Comparison of ENCODE assay signal across 11 cellular contexts in the genomic region with DNA sequence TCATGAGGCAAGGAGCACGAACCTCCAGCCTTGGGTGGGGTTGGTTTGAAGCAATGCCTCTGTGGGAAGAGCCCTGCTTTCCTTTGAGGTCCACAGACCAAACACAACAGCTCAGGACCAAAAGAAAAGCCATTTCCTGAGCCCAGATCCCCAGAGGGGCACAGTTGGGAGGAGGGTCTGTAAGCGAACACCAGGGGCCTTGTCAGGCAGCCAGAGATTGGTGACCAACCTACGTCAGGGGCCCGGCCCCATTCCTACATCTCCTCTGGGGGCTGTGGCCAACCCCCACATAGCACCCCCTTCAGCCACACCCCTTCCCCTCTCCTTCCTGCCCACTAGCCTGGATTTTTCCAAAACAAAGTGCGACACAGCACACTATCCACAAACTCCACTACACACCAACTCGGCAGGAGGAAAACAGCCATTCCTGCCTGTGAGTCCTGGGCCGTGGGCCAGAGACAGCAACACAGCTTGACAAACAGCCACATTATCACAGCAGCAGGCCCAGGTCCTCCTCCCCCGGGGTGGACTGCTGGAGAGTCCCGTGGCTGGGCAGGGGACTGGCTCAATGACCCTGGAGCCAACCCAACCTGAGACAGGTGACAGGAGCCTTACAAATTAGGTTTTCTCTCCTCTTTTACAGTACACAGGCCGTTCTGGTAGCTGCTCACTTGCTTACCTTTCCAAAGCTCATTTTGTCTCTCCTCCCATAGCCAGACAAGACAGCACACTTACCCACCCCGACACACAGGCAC.
DNase-seq lines count a peak whose midpoint lies in the region; ATAC-seq, FAIRE-seq and TF ChIP-seq lines count a peak whose summit lies in the region.
"Had no signal": no experiment of that assay in that cellular context is flagged by ENCODE, and none has a peak within 500 bp of the region (broad histone marks: within the 10 kb centered on the region; RNA-seq: fewer than 3 reads in every experiment).

No MANE protein-coding gene starts in this region.

- no peaks in the 10 kb centered on the region for H3K9me2 ChIP-seq in Loucy (replicated peaks; ENCODE audit: low read depth, low read length)

- H3K27me3 Mint-ChIP-seq in activated naive CD4-positive, alpha-beta T cell treated with anti-CD3 and anti-CD28 coated beads, Interleukin-2, amount 10 ng/mL, durations not matched to agents 7 days and 5 days: peaks cover 51% of the 10 kb centered on the region

- H3K4me3 ChIP-seq in Loucy (ENCODE audit: low read length, poor library complexity, severe bottlenecking) (peak overlapping the region; percentile 51), endothelial cell of umbilical vein (replicated peaks in 1 of 3; ENCODE audit: insufficient read depth in 1 of 3, low read depth in 1 of 3, low read length in 3 of 3) (no peak overlapping the region), lung (no peak overlapping the region), stomach smooth muscle (ENCODE audit: low read length in 2 of 2) (peak overlapping the region; percentile 34 to 60)

- DNase-seq in endothelial cell of umbilical vein (ENCODE audit: low read depth, low spot score): peak; percentile 89
- DNase-seq in lung (ENCODE audit: low spot score): peak; percentile 64
- DNase-seq in OCI-M2 (lab: John Stamatoyannopoulos, UW; ENCODE audit: unreplicated experiment): no peak
- no peak for DNase-seq in activated naive CD4-positive, alpha-beta T cell treated with anti-CD3 and anti-CD28 coated beads, Interleukin-2, amount 10 ng/mL, durations not matched to agents 7 days and 5 days
- no peak for DNase-seq in HEK293T (ENCODE audit: extremely low spot score)
- DNase-seq: activated CD8-positive, alpha-beta T cell treated with anti-CD3 and anti-CD28 coated beads for 36 hours had no signal

- H4K20me1 ChIP-seq in Loucy (ENCODE audit: insufficient read depth, low read length, poor library complexity, severe bottlenecking) (no peaks in the 10 kb centered on the region), endothelial cell of umbilical vein (replicated peaks; ENCODE audit: control insufficient read depth, extremely low read depth, insufficient read depth, low read length) (no peaks in the 10 kb centered on the region)

- H3K9me1 ChIP-seq in endothelial cell of umbilical vein (replicated peaks; ENCODE audit: control insufficient read depth, extremely low read depth, insufficient read depth, low read length): no peaks in the 10 kb centered on the region

- CTCF ChIA-PET in endothelial cell of umbilical vein (lab: Charles Lee) (interaction anchor here (1.0 to 3.4 kb wide), 4 partner anchors 17 to 90 kb away, joined by 3 to 15 read pairs (median 8); no protein-coding TSS in a partner anchor), HEK293T (lab: Yijun Ruan, JAX) (interaction anchor here (0.7 kb wide), 1 partner anchor 17 kb away, joined by 4 read pairs; no protein-coding TSS in a partner anchor)
- CTCF ChIA-PET in activated naive CD4-positive, alpha-beta T cell treated with anti-CD3 and anti-CD28 coated beads, Interleukin-2, amount 10 ng/mL, durations not matched to agents 7 days and 5 days (lab: Charles Lee): interaction anchor here (1.1 kb wide), 1 partner anchor 84 kb away, joined by 3 read pairs; no protein-coding TSS in a partner anchor

- no peaks in the 10 kb centered on the region for H3K9me3 Mint-ChIP-seq in activated naive CD4-positive, alpha-beta T cell treated with anti-CD3 and anti-CD28 coated beads, Interleukin-2, amount 10 ng/mL, durations not matched to agents 7 days and 5 days
- H3K9me3 Mint-ChIP-seq: activated CD8-positive, alpha-beta T cell treated with anti-CD3 and anti-CD28 coated beads for 36 hours had no signal

- no peak overlapping the region for H3K4me3 Mint-ChIP-seq in activated naive CD4-positive, alpha-beta T cell treated with anti-CD3 and anti-CD28 coated beads, Interleukin-2, amount 10 ng/mL, durations not matched to agents 7 days and 5 days
- H3K4me3 Mint-ChIP-seq: activated CD8-positive, alpha-beta T cell treated with anti-CD3 and anti-CD28 coated beads for 36 hours had no signal

- H3K36me3 ChIP-seq in Loucy (ENCODE audit: insufficient read depth, low read length): no peaks in the 10 kb centered on the region
- no peaks in the 10 kb centered on the region for H3K36me3 ChIP-seq in endothelial cell of umbilical vein (ENCODE audit: control insufficient read depth in 2 of 2, extremely low read depth in 1 of 2, insufficient read depth in 2 of 2, low read length in 2 of 2)
- H3K36me3 ChIP-seq in lung (ENCODE audit: control insufficient read depth in 2 of 2, insufficient read depth in 2 of 2, low read length in 2 of 2): peaks cover 0 to 9% of the 10 kb centered on the region in 2 donors
- peaks cover 13 to 29% of the 10 kb centered on the region in 2 donors for H3K36me3 ChIP-seq in stomach smooth muscle (ENCODE audit: control insufficient read depth in 2 of 2, insufficient read depth in 2 of 2, low read length in 2 of 2)

- H3K9ac ChIP-seq in Loucy (ENCODE audit: low read depth, low read length, poor library complexity, severe bottlenecking) (peak overlapping the region; percentile 46), endothelial cell of umbilical vein (replicated peaks; ENCODE audit: extremely low read depth, insufficient read depth, low read length) (no peak overlapping the region), stomach smooth muscle (ENCODE audit: low read length in 2 of 2) (peak overlapping the region; percentile 48 to 64)

- intact Hi-C loops in endothelial cell of umbilical vein (cut with micrococcal nuclease): loop anchor here (2.0 kb wide), 1 partner anchor 17 kb away; no protein-coding TSS in a partner anchor

- no peaks in the 10 kb centered on the region for H3F3A ChIP-seq in Loucy (ENCODE audit: low read depth)

- H3K27ac ChIP-seq in endothelial cell of umbilical vein (ENCODE audit: insufficient read depth, low read depth, low read length) (peak overlapping the region; percentile 42), lung (ENCODE audit: low read depth in 1 of 2, low read length in 1 of 2) (peak overlapping the region; percentile 96 to 97), stomach smooth muscle (ENCODE audit: low read length) (peak overlapping the region; percentile 97)

- ATAC-seq in lung (ENCODE audit: insufficient read depth, low FRiP score) (no peak), HG03432 (IDR thresholded peaks at IDR 0.05; ENCODE audit: unreplicated experiment) (no peak)
- ATAC-seq: activated CD8-positive, alpha-beta T cell treated with anti-CD3 and anti-CD28 coated beads for 36 hours had no signal

- H3K4me1 ChIP-seq in Loucy (ENCODE audit: insufficient read depth, low read length, poor library complexity, severe bottlenecking) (peaks cover 42% of the 10 kb centered on the region), endothelial cell of umbilical vein (ENCODE audit: control insufficient read depth, extremely low read depth, insufficient read depth, low read length) (peaks cover 34% of the 10 kb centered on the region), lung (ENCODE audit: control insufficient read depth in 2 of 2, insufficient read depth in 2 of 2, low read length in 2 of 2) (peaks cover 39 to 56% of the 10 kb centered on the region in 2 donors), stomach smooth muscle (ENCODE audit: control insufficient read depth, insufficient read depth, low read length) (peaks cover 99% of the 10 kb centered on the region)

- peaks cover 25% of the 10 kb centered on the region for H3K4me1 Mint-ChIP-seq in activated naive CD4-positive, alpha-beta T cell treated with anti-CD3 and anti-CD28 coated beads, Interleukin-2, amount 10 ng/mL, durations not matched to agents 7 days and 5 days

- H3K36me3 Mint-ChIP-seq in activated naive CD4-positive, alpha-beta T cell treated with anti-CD3 and anti-CD28 coated beads, Interleukin-2, amount 10 ng/mL, durations not matched to agents 7 days and 5 days: no peaks in the 10 kb centered on the region

- POLR2A ChIA-PET in endothelial cell of umbilical vein (lab: Charles Lee) (no interaction called here), HEK293T (lab: Yijun Ruan, JAX) (no interaction called here)

- TF ChIP-seq POLR2A in endothelial cell of umbilical vein (IDR thresholded peaks at IDR 0.05; ENCODE audit: low read depth, low read length): no peak

- no peak overlapping the region for H2AFZ ChIP-seq in Loucy (ENCODE audit: low read length)
- no peak overlapping the region for H2AFZ ChIP-seq in endothelial cell of umbilical vein (ENCODE audit: low read depth, low read length)

- H3K79me2 ChIP-seq in Loucy (ENCODE audit: insufficient read depth, low read length) (no peaks in the 10 kb centered on the region), endothelial cell of umbilical vein (ENCODE audit: control insufficient read depth, insufficient read depth, low read length) (no peaks in the 10 kb centered on the region)

- 24 to 36% methylated on average over 11 of the region's 11 CpGs for WGBS in lung, 2 donors

- dilution Hi-C loops in endothelial cell of umbilical vein (cut with MboI; ENCODE audit: extremely low pct_ligation_motif_present, low sequenced_read_pairs): no loop called here

- peak overlapping the region; percentile 73 for H3K4me2 ChIP-seq in Loucy (ENCODE audit: low read depth, low read length, poor library complexity, severe bottlenecking)
- H3K4me2 ChIP-seq in endothelial cell of umbilical vein (ENCODE audit: insufficient read depth, low read length): no peak overlapping the region

- FAIRE-seq in endothelial cell of umbilical vein (lab: Jason Lieb, UNC): peak; percentile 63
- FAIRE-seq: G401.6, HTR-8/SVneo had no signal

- H3K9me3 ChIP-seq in Loucy (ENCODE audit: insufficient read depth, low read depth, low read length) (no peaks in the 10 kb centered on the region), endothelial cell of umbilical vein (replicated peaks; ENCODE audit: control insufficient read depth, insufficient read depth, low read length) (no peaks in the 10 kb centered on the region), lung (ENCODE audit: control insufficient read depth in 2 of 2, insufficient read depth in 1 of 2, low read length in 1 of 2) (no peaks in the 10 kb centered on the region), stomach smooth muscle (ENCODE audit: control insufficient read depth in 2 of 2, low read length in 2 of 2) (no peaks in the 10 kb centered on the region)

- TF ChIP-seq CTCF in Loucy (conservative IDR thresholded peaks at IDR 0.05; ENCODE audit: low read length): no peak
- TF ChIP-seq CTCF in endothelial cell of umbilical vein (IDR thresholded peaks at IDR 0.05; ENCODE audit: extremely low read depth in 1 of 2, insufficient read depth in 1 of 2, low read depth in 1 of 2, low read length in 2 of 2): no peak
- no peak for TF ChIP-seq CTCF in lung (IDR thresholded peaks at IDR 0.05; ENCODE audit: control extremely low read depth, extremely low read depth)

- H3K27me3 ChIP-seq in Loucy (ENCODE audit: insufficient read depth, low read length, poor library complexity, severe bottlenecking) (no peaks in the 10 kb centered on the region), endothelial cell of umbilical vein (ENCODE audit: control insufficient read depth in 2 of 2, insufficient read depth in 2 of 2, low read length in 2 of 2) (no peaks in the 10 kb centered on the region), lung (ENCODE audit: control insufficient read depth, insufficient read depth) (no peaks in the 10 kb centered on the region), stomach smooth muscle (ENCODE audit: control insufficient read depth in 1 of 2, insufficient read depth in 2 of 2, low read length in 2 of 2) (no peaks in the 10 kb centered on the region)

- TSS peak; percentile 63 for BruUV-seq in endothelial cell of umbilical vein (replicated peaks; lab: Mats Ljungman, UMichigan)

- no peak overlapping the region for H3K27ac Mint-ChIP-seq in activated naive CD4-positive, alpha-beta T cell treated with anti-CD3 and anti-CD28 coated beads, Interleukin-2, amount 10 ng/mL, durations not matched to agents 7 days and 5 days
- H3K27ac Mint-ChIP-seq: activated CD8-positive, alpha-beta T cell treated with anti-CD3 and anti-CD28 coated beads for 36 hours had no signal

Comparison
In these comparisons a context has a peak if more than half of its experiments do, and no peak if none do; other contexts are left out.
1. H3K4me3 ChIP-seq: peak in Loucy (single experiment) and stomach smooth muscle (2 of 2); none in endothelial cell of umbilical vein (0 of 3) and lung (single experiment).
2. DNase-seq: peak in endothelial cell of umbilical vein (single experiment) and lung (single experiment); none in OCI-M2 (single experiment), activated naive CD4-positive, alpha-beta T cell treated with anti-CD3 and anti-CD28 coated beads, Interleukin-2, amount 10 ng/mL, durations not matched to agents 7 days and 5 days (single experiment) and HEK293T (single experiment).
3. H3K27ac ChIP-seq: peak in every context shown above with its lines; median percentile 97 in stomach smooth muscle; 96 in lung; 42 in endothelial cell of umbilical vein.